Comparison of ENCODE assay signal across 11 cellular contexts in genomic region chr6:42101186-42101657, GRCh38. TPM values are rescaled to one million over a fixed set of nuclear protein-coding genes. Genes with fewer than 3 reads are reported as not detected.
DNase-seq lines count a peak whose midpoint lies in the region; ATAC-seq and TF ChIP-seq lines count a peak whose summit lies in the region.
"Had no signal": no experiment of that assay in that cellular context is flagged by ENCODE, and none has a peak within 500 bp of the region (broad histone marks: within the 10 kb centered on the region; RNA-seq: fewer than 3 reads in every experiment).

No MANE protein-coding gene starts in this region.

- POLR2A ChIA-PET in RWPE1 (lab: Yijun Ruan, JAX; ENCODE audit: low non-redundant PET), result no interaction called here

- no peaks in the 10 kb centered on the region for H3K9me3 Mint-ChIP-seq in HFFc6
- no peaks in the 10 kb centered on the region for H3K9me3 Mint-ChIP-seq in chondrocyte (ENCODE audit: low read depth)
- H3K9me3 Mint-ChIP-seq: activated T-cell treated with anti-CD3 and anti-CD28 coated beads, Interleukin-2, amount 50 U/mL, for 4 hours had no signal

- H3K4me3 Mint-ChIP-seq in HFFc6 (peak overlapping the region; percentile 13; the same call in 1 of the 2 replicates), chondrocyte (ENCODE audit: unreplicated experiment) (no peak overlapping the region)
- H3K4me3 Mint-ChIP-seq: activated T-cell treated with anti-CD3 and anti-CD28 coated beads, Interleukin-2, amount 50 U/mL, for 4 hours had no signal

- H3K27me3 Mint-ChIP-seq in HFFc6 (ENCODE audit: insufficient read depth) (no peaks in the 10 kb centered on the region; the same call in 1 of the 2 replicates), chondrocyte (ENCODE audit: low read depth) (no peaks in the 10 kb centered on the region)

- H3K4me1 Mint-ChIP-seq in HFFc6 (ENCODE audit: low read depth) (peaks cover 32% of the 10 kb centered on the region), chondrocyte (ENCODE audit: low read depth) (peaks cover 13% of the 10 kb centered on the region)

- H3K4me1 ChIP-seq in rectal smooth muscle tissue (ENCODE audit: control insufficient read depth, insufficient read depth, low read length), result peaks cover 4% of the 10 kb centered on the region

- intact Hi-C loops in sciatic nerve (cut with DNase I), result loop anchor here (2.0 kb wide), 1 partner anchor 36 kb away; no protein-coding TSS in a partner anchor

- ATAC-seq in sciatic nerve (no peak), HG03175 (IDR thresholded peaks at IDR 0.05; ENCODE audit: unreplicated experiment) (no peak)

- H3K27ac ChIP-seq in RWPE1 (peak overlapping the region; percentile 98), rectal smooth muscle tissue (ENCODE audit: low read depth, low read length) (peak overlapping the region; percentile 59)

- H3K36me3 Mint-ChIP-seq in HFFc6 (ENCODE audit: low read depth) (no peaks in the 10 kb centered on the region; the same call in 1 of the 2 replicates), chondrocyte (ENCODE audit: low read depth) (peaks cover 3% of the 10 kb centered on the region)

- DNase-seq in HFFc6 (no peak), RWPE1 (ENCODE audit: low spot score) (no peak), fibroblast of peridontal ligament (ENCODE audit: extremely low read depth) (peak; percentile 42), sciatic nerve (ENCODE audit: low spot score) (no peak), chondrocyte (ENCODE audit: low spot score) (no peak)
- DNase-seq: activated T-cell treated with anti-CD3 and anti-CD28 coated beads, Interleukin-2, amount 50 U/mL, for 4 hours; midbrain; NCI-H2107 had no signal

- no peaks in the 10 kb centered on the region for H3K36me3 ChIP-seq in rectal smooth muscle tissue (ENCODE audit: control insufficient read depth, insufficient read depth, low read length)

- H3K4me3 ChIP-seq in rectal smooth muscle tissue (ENCODE audit: low read length), result no peak overlapping the region

- H3K27me3 ChIP-seq in rectal smooth muscle tissue (ENCODE audit: control insufficient read depth, insufficient read depth, low read length), result peaks cover 4% of the 10 kb centered on the region

- no peak overlapping the region for H3K9ac ChIP-seq in rectal smooth muscle tissue (ENCODE audit: low read length)

- CTCF ChIA-PET in RWPE1 (lab: Yijun Ruan, JAX), result interaction anchor here (0.7 kb wide), 1 partner anchor 39 kb away, joined by 4 read pairs; no protein-coding TSS in a partner anchor

- TF ChIP-seq CTCF in HFFc6 (IDR thresholded peaks at IDR 0.05), result no peak
- TF ChIP-seq CTCF in RWPE1 (conservative IDR thresholded peaks at IDR 0.05; ENCODE audit: low read depth), result no peak
- TF ChIP-seq CTCF in chondrocyte (IDR thresholded peaks at IDR 0.05), result no peak

- peak overlapping the region; percentile 75 for H3K27ac Mint-ChIP-seq in HFFc6
- no peak overlapping the region for H3K27ac Mint-ChIP-seq in chondrocyte (ENCODE audit: unreplicated experiment)

RNA-seq across cellular contexts. Expression of gene C6orf132, which starts 41.2 kb away (rescaled TPM):
- 1 to 10 TPM; 4.7 to 6.6 (median 5.1) TPM for total RNA-seq in HFFc6 (2021; fragmentation: NEBNext Ultra II Directional; extraction: Animal tissue kit (Norgen Biotek cat#: 25700))
- total RNA-seq in sciatic nerve (2.6 TPM), chondrocyte (0.75 to 5.8 TPM (median 5.2 TPM) in 3 replicates)
- total RNA-seq: RPMI7951 had no signal

RNA-seq across cellular contexts. Expression of gene TAF8, which starts 50.9 kb away (rescaled TPM):
- total RNA-seq in HFFc6 (2021; fragmentation: NEBNext Ultra II Directional; extraction: Animal tissue kit (Norgen Biotek cat#: 25700)), result 10 to 100 TPM; 14.9 to 19.0 (median 16.0) TPM
- total RNA-seq in sciatic nerve, result 28.6 TPM
- total RNA-seq in chondrocyte, result 17.0 to 20.4 TPM (median 17.2 TPM) in 3 replicates
